ENCODE assay signal across 1 cellular context in the genomic region with DNA sequence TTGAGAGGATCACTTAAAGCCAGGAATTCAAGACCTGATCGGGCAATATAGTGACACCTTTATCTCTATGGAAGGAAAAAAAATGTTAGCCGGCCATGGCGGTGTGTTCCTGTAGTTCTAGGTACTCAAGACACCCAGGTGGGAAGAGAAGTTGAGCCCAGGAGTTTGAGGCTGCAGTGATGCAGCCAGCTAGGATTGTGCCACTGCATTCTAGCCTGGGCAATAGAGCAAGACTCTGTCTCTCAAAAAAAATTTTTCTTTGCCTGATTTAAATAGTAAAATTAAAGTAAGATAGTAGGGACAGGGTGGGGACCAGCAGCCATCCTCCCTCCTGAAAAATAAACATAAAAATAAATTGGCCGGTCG.
TF ChIP-seq lines count a peak whose summit lies in the region.

No MANE protein-coding gene starts in this region.

TF ChIP-seq in K562, 482 proteins besides CTCF, POLR2A, EP300 and RAD21 (continued from another document):
- TF ChIP-seq, protein P1, sequence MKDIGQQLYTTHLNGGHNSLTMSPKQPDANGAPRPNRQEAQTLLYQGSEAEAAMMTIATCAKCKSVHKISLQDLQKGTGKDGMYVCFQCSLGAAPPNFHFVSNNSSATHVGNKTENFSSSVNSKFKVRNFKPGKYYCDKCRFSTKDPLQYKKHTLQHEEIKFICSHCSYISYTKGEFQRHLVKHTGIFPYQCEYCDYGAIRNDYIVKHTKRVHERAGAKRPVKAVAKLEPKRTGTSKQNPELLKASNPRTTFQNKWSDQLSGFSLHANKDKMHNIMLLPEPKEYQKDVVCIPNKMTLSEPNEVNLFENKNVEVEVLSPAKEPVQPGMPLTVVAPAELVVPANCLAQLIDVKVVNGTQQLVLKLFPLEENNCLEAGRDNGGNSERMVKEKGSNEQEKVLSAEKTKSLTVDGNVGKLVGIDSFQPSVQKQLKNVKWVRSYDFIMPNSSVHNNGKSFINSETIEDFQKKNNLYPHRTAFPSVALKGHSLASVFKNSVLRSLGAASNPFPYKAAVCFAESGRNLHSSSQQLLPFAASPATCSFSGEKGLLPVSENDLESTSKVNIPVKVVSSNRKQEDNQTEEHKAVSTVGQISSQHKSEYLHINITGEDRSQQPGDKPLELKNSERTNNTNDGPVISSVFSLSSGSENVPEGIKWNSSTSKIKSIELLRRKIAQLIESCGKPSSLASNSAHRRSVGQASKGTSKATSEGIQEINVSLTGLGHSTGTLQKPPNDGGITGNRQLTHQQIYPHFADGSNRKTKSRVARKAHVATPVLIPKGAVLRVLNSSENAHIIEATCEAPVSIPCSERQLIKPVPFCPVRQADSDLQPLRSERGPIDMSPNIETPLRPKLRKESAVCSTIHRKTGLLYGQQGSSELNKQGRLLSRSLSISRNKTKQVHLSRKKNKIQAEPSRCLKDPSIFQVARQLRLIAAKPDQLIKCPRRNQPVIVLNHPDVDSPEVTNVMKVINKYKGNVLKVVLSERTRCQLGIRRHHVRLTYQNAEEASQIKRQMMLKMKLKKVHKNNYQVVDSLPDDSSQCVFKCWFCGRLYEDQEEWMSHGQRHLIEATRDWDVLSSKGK (CRISPR knock-in tag; IDR thresholded peaks at IDR 0.05) = no peak
- TF ChIP-seq JUN (IDR thresholded peaks at IDR 0.05; ENCODE audit: borderline replicate concordance, low read depth, low read length) (no peak), JUN (CRISPR knock-in tag; IDR thresholded peaks at IDR 0.05; ENCODE audit: borderline replicate concordance) (no peak), ZNF23 (CRISPR knock-in tag; IDR thresholded peaks at IDR 0.05) (no peak), ZNF274 (IDR thresholded peaks at IDR 0.05; ENCODE audit: borderline replicate concordance, low read depth, low read length) (no peak), CC2D1A (IDR thresholded peaks at IDR 0.05) (0 out of 2 replicates have a peak, but pooled peaks have one; percentile 2), YBX1 (IDR thresholded peaks at IDR 0.05) (no peak)
- TF ChIP-seq, protein P2, sequence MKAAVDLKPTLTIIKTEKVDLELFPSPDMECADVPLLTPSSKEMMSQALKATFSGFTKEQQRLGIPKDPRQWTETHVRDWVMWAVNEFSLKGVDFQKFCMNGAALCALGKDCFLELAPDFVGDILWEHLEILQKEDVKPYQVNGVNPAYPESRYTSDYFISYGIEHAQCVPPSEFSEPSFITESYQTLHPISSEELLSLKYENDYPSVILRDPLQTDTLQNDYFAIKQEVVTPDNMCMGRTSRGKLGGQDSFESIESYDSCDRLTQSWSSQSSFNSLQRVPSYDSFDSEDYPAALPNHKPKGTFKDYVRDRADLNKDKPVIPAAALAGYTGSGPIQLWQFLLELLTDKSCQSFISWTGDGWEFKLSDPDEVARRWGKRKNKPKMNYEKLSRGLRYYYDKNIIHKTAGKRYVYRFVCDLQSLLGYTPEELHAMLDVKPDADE (conservative IDR thresholded peaks at IDR 0.05; ENCODE audit: control insufficient read depth, low read depth, low read length) = no peak
- TF ChIP-seq, protein P3, sequence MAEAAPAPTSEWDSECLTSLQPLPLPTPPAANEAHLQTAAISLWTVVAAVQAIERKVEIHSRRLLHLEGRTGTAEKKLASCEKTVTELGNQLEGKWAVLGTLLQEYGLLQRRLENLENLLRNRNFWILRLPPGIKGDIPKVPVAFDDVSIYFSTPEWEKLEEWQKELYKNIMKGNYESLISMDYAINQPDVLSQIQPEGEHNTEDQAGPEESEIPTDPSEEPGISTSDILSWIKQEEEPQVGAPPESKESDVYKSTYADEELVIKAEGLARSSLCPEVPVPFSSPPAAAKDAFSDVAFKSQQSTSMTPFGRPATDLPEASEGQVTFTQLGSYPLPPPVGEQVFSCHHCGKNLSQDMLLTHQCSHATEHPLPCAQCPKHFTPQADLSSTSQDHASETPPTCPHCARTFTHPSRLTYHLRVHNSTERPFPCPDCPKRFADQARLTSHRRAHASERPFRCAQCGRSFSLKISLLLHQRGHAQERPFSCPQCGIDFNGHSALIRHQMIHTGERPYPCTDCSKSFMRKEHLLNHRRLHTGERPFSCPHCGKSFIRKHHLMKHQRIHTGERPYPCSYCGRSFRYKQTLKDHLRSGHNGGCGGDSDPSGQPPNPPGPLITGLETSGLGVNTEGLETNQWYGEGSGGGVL (CRISPR knock-in tag; IDR thresholded peaks at IDR 0.05) = no peak
